Comparison of ENCODE assay signal across 14 cellular contexts in the genomic region with DNA sequence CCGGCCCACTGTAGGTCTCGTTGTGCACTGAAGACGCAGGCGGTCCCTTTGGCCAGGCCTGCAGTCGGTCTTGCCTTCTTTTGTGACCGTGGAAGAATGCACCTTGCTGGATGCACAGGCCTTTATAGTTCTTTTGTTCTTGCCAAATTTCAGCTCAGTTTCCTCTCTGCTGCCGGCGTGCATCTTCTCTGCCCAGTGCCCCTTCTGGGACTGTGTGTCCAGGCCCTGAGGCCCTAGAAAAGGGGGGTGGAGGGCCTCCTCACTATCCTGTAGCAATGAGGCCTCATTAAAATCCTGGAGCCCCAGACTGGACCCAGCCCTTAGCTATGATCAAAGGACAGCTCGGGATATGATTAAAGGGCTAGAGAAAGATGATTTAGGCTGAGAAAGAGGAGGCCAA.
DNase-seq lines count a peak whose midpoint lies in the region; ATAC-seq and TF ChIP-seq lines count a peak whose summit lies in the region.
"Had no signal": no experiment of that assay in that cellular context is flagged by ENCODE, and none has a peak within 500 bp of the region (broad histone marks: within the 10 kb centered on the region; RNA-seq: fewer than 3 reads in every experiment).

No MANE protein-coding gene starts in this region.

- H3K4me3 ChIP-seq in muscle layer of colon (ENCODE audit: low read depth in 1 of 2, low read length in 2 of 2) (peak overlapping the region in 1 of 2 donors; percentile 33), thyroid gland (replicated peaks in 1 of 3) (no peak overlapping the region)

- no peaks in the 10 kb centered on the region for H3K27me3 ChIP-seq in muscle layer of colon (ENCODE audit: control insufficient read depth in 1 of 2, insufficient read depth in 2 of 2, low read length in 2 of 2)
- H3K27me3 ChIP-seq in thyroid gland, result no peaks in the 10 kb centered on the region

- H3K9me3 ChIP-seq in muscle layer of colon (ENCODE audit: low read length) (no peaks in the 10 kb centered on the region), thyroid gland (no peaks in the 10 kb centered on the region)

- H3K4me1 Mint-ChIP-seq in activated CD8-positive, alpha-beta T cell treated with anti-CD3 and anti-CD28 coated beads, Interleukin-2, amount 10 ng/mL, durations not matched to agents 7 days and 5 days (ENCODE audit: low read depth), result peaks cover 54% of the 10 kb centered on the region
- peaks cover 45% of the 10 kb centered on the region for H3K4me1 Mint-ChIP-seq in activated CD8-positive, alpha-beta T cell treated with anti-CD3 and anti-CD28 coated beads for 36 hours (ENCODE audit: low read depth)

- H3K27ac Mint-ChIP-seq in activated CD8-positive, alpha-beta T cell treated with anti-CD3 and anti-CD28 coated beads, Interleukin-2, amount 10 ng/mL, durations not matched to agents 7 days and 5 days, result peak overlapping the region; percentile 62
- no peak overlapping the region for H3K27ac Mint-ChIP-seq in activated CD8-positive, alpha-beta T cell treated with anti-CD3 and anti-CD28 coated beads for 36 hours

- CTCF ChIA-PET in activated CD8-positive, alpha-beta T cell treated with anti-CD3 and anti-CD28 coated beads, Interleukin-2, amount 10 ng/mL, durations not matched to agents 7 days and 5 days (lab: Charles Lee), result interaction anchor here (0.6 to 1.4 kb wide), 5 partner anchors 8 to 70 kb away, joined by 3 to 6 read pairs (median 3); no protein-coding TSS in a partner anchor
- CTCF ChIA-PET in activated CD8-positive, alpha-beta T cell treated with anti-CD3 and anti-CD28 coated beads for 36 hours (lab: Charles Lee), result interaction anchor here (0.8 to 1.8 kb wide), 2 partner anchors 30 to 124 kb away, joined by 3 to 6 read pairs; no protein-coding TSS in a partner anchor

- intact Hi-C loops in activated CD8-positive, alpha-beta T cell treated with anti-CD3 and anti-CD28 coated beads for 36 hours (cut with micrococcal nuclease), result no loop called here
- intact Hi-C loops in thyroid gland (cut with DNase I), result no loop called here

- peak overlapping the region; percentile 60 for H3K27ac ChIP-seq in adipose tissue (ENCODE audit: low read depth, low read length)
- H3K27ac ChIP-seq in muscle layer of colon (ENCODE audit: low read depth, low read length), result peak overlapping the region; percentile 96
- H3K27ac ChIP-seq in thyroid gland, result peak overlapping the region in 2 of 3 donors; percentile 77 to 93

- H3K4me3 Mint-ChIP-seq in activated CD8-positive, alpha-beta T cell treated with anti-CD3 and anti-CD28 coated beads, Interleukin-2, amount 10 ng/mL, durations not matched to agents 7 days and 5 days, result no peak overlapping the region
- H3K4me3 Mint-ChIP-seq in activated CD8-positive, alpha-beta T cell treated with anti-CD3 and anti-CD28 coated beads for 36 hours, result no peak overlapping the region

- H3K9ac ChIP-seq in muscle layer of colon (ENCODE audit: low read length), result peak overlapping the region; percentile 17

- POLR2A ChIA-PET in activated CD8-positive, alpha-beta T cell treated with anti-CD3 and anti-CD28 coated beads, Interleukin-2, amount 10 ng/mL, durations not matched to agents 7 days and 5 days (lab: Charles Lee), result interaction anchor here (0.9 to 1.2 kb wide), 2 partner anchors 39 to 88 kb away, joined by 3 read pairs; no protein-coding TSS in a partner anchor
- POLR2A ChIA-PET in activated CD8-positive, alpha-beta T cell treated with anti-CD3 and anti-CD28 coated beads for 36 hours (lab: Charles Lee), result interaction anchor here (0.9 to 1.9 kb wide), 5 partner anchors 10 to 102 kb away, joined by 3 to 4 read pairs (median 3); no protein-coding TSS in a partner anchor

- no peak for ATAC-seq in activated CD8-positive, alpha-beta T cell treated with anti-CD3 and anti-CD28 coated beads, Interleukin-2, amount 10 ng/mL, durations not matched to agents 7 days and 5 days
- ATAC-seq in activated CD8-positive, alpha-beta T cell treated with anti-CD3 and anti-CD28 coated beads for 36 hours, result no peak
- ATAC-seq in GM18520 (IDR thresholded peaks at IDR 0.05; ENCODE audit: unreplicated experiment) (no peak), GM21423 (IDR thresholded peaks at IDR 0.05; ENCODE audit: unreplicated experiment) (no peak)
- ATAC-seq in activated CD4-positive, CD25-positive, alpha-beta regulatory T cell treated with anti-CD3 and anti-CD28 coated beads, Interleukin-2, amount 50 U/mL, for 24 hours, result no peak

- peaks cover 4% of the 10 kb centered on the region for H3K27me3 Mint-ChIP-seq in activated CD8-positive, alpha-beta T cell treated with anti-CD3 and anti-CD28 coated beads, Interleukin-2, amount 10 ng/mL, durations not matched to agents 7 days and 5 days (ENCODE audit: low read depth)
- H3K27me3 Mint-ChIP-seq in activated CD8-positive, alpha-beta T cell treated with anti-CD3 and anti-CD28 coated beads for 36 hours, result no peaks in the 10 kb centered on the region

- H3K9me3 Mint-ChIP-seq in activated CD8-positive, alpha-beta T cell treated with anti-CD3 and anti-CD28 coated beads, Interleukin-2, amount 10 ng/mL, durations not matched to agents 7 days and 5 days (ENCODE audit: insufficient read depth), result no peaks in the 10 kb centered on the region
- no peaks in the 10 kb centered on the region for H3K9me3 Mint-ChIP-seq in activated CD8-positive, alpha-beta T cell treated with anti-CD3 and anti-CD28 coated beads for 36 hours

- 76 to 84% (median 81%) methylated on average over 9 of the region's 9 CpGs for WGBS in adipose tissue, 3 donors
- 77 to 84% methylated on average over 9 of the region's 9 CpGs for WGBS in thyroid gland, 2 donors

- H3K36me3 ChIP-seq in muscle layer of colon (ENCODE audit: insufficient read depth, low read length), result no peaks in the 10 kb centered on the region
- no peaks in the 10 kb centered on the region for H3K36me3 ChIP-seq in thyroid gland

- no peak for TF ChIP-seq CTCF in activated CD8-positive, alpha-beta T cell treated with anti-CD3 and anti-CD28 coated beads for 36 hours (IDR thresholded peaks at IDR 0.05)
- no peak for TF ChIP-seq CTCF in thyroid gland (IDR thresholded peaks at IDR 0.05)

- TF ChIP-seq POLR2A in thyroid gland (IDR thresholded peaks at IDR 0.05), result no peak

- H3K4me1 ChIP-seq in muscle layer of colon (ENCODE audit: insufficient read depth, low read length) (peaks cover 54% of the 10 kb centered on the region), thyroid gland (peaks cover 46 to 53% of the 10 kb centered on the region in 2 donors)

- peaks cover 13% of the 10 kb centered on the region for H3K36me3 Mint-ChIP-seq in activated CD8-positive, alpha-beta T cell treated with anti-CD3 and anti-CD28 coated beads, Interleukin-2, amount 10 ng/mL, durations not matched to agents 7 days and 5 days (ENCODE audit: low read depth)
- H3K36me3 Mint-ChIP-seq in activated CD8-positive, alpha-beta T cell treated with anti-CD3 and anti-CD28 coated beads for 36 hours (ENCODE audit: low read depth), result peaks cover 13% of the 10 kb centered on the region

- DNase-seq in activated CD8-positive, alpha-beta T cell treated with anti-CD3 and anti-CD28 coated beads, Interleukin-2, amount 10 ng/mL, durations not matched to agents 7 days and 5 days, result no peak
- no peak for DNase-seq in activated CD8-positive, alpha-beta T cell treated with anti-CD3 and anti-CD28 coated beads for 36 hours
- no peak for DNase-seq in thyroid gland
- DNase-seq: central memory CD4-positive, alpha-beta T cell; DMS79; KG1; PC-3; stimulated activated CD4-positive, alpha-beta T cell treated with anti-CD3 and anti-CD28 coated beads, Interleukin-4, amount 100 ng/mL, for 4 hours; substantia nigra had no signal
